In genomic region chr10:93762979-93763391, GRCh38 we compare ENCODE assay signal across 12 cellular contexts. TPM values are rescaled to one million over a fixed set of nuclear protein-coding genes. Genes with fewer than 3 reads are reported as not detected.
A peak's percentile ranks its signal among the peaks of the same experiment; 100 is the strongest.
DNase-seq lines count a peak whose midpoint lies in the region; ATAC-seq and TF ChIP-seq lines count a peak whose summit lies in the region.
"Had no signal": no experiment of that assay in that cellular context is flagged by ENCODE, and none has a peak within 500 bp of the region (broad histone marks: within the 10 kb centered on the region; RNA-seq: fewer than 3 reads in every experiment).

No MANE protein-coding gene starts in this region.

- no peak overlapping the region; the same call in 1 of the 2 replicates for H3K4me2 ChIP-seq in OCI-LY7 (ENCODE audit: low read length)

- H2AFZ ChIP-seq in OCI-LY7 (ENCODE audit: low read length) = no peak overlapping the region

- H3K27me3 ChIP-seq in prostate gland (replicated peaks; ENCODE audit: insufficient read depth) = peaks cover 3% of the 10 kb centered on the region
- no peaks in the 10 kb centered on the region for H3K27me3 ChIP-seq in thyroid gland
- H3K27me3 ChIP-seq: sigmoid colon, testis had no signal

- BruUV-seq in OCI-LY7 (replicated peaks; lab: Mats Ljungman, UMichigan) = no TSS peak

- H3K9me3 ChIP-seq in prostate gland (no peaks in the 10 kb centered on the region), OCI-LY7 (ENCODE audit: low read length) (no peaks in the 10 kb centered on the region), thyroid gland (no peaks in the 10 kb centered on the region)
- H3K9me3 ChIP-seq: sigmoid colon, testis had no signal

- no peaks in the 10 kb centered on the region for H3K79me2 ChIP-seq in OCI-LY7 (ENCODE audit: insufficient read depth, low read depth, low read length)

- H3K36me3 ChIP-seq in prostate gland (no peaks in the 10 kb centered on the region), OCI-LY7 (ENCODE audit: insufficient read depth, low read length) (no peaks in the 10 kb centered on the region), thyroid gland (no peaks in the 10 kb centered on the region)
- H3K36me3 ChIP-seq: sigmoid colon had no signal

- intact Hi-C loops in prostate gland (cut with DNase I) (no loop called here), OCI-LY7 (cut with micrococcal nuclease; ENCODE audit: unreplicated experiment) (no loop called here), thyroid gland (cut with DNase I) (no loop called here)

- H4K20me1 ChIP-seq in OCI-LY7 (ENCODE audit: insufficient read depth, low read length) = no peaks in the 10 kb centered on the region

- H3K9me2 ChIP-seq in OCI-LY7 (ENCODE audit: insufficient read depth, low read length) = no peaks in the 10 kb centered on the region

- POLR2A ChIA-PET in OCI-LY7 (lab: Charles Lee) = no interaction called here

- ATAC-seq in GM19351 (IDR thresholded peaks at IDR 0.05; ENCODE audit: unreplicated experiment) = peak; percentile 82
- peak; percentile 57 for ATAC-seq in HG02981 (IDR thresholded peaks at IDR 0.05; ENCODE audit: unreplicated experiment)
- no peak for ATAC-seq in omental fat pad (ENCODE audit: low FRiP score)

- no peak for TF ChIP-seq CTCF in VCaP (conservative IDR thresholded peaks at IDR 0.05)
- TF ChIP-seq CTCF in prostate gland (IDR thresholded peaks at IDR 0.05) = no peak
- TF ChIP-seq CTCF in omental fat pad (IDR thresholded peaks at IDR 0.05) = no peak
- no peak for TF ChIP-seq CTCF in OCI-LY7 (conservative IDR thresholded peaks at IDR 0.05; ENCODE audit: low read length)
- no peak for TF ChIP-seq CTCF in thyroid gland (IDR thresholded peaks at IDR 0.05)

- H3K27ac ChIP-seq in VCaP = peak overlapping the region; percentile 96
- peak overlapping the region in 1 of 2 donors; percentile 13 for H3K27ac ChIP-seq in prostate gland
- no peak overlapping the region for H3K27ac ChIP-seq in OCI-LY7 (ENCODE audit: low read depth, low read length, poor library complexity, severe bottlenecking)
- no peak overlapping the region for H3K27ac ChIP-seq in thyroid gland
- H3K27ac ChIP-seq: testis had no signal

- DNase-seq in prostate gland (ENCODE audit: low spot score) (peak; percentile 50), omental fat pad (ENCODE audit: low spot score) (no peak), OCI-LY7 (ENCODE audit: low spot score) (no peak), thyroid gland (no peak)
- DNase-seq: NCI-H1694, sigmoid colon, T-helper 9 cell, testis had no signal

- WGBS in prostate gland = 41% methylated on average over 5 of the region's 5 CpGs
- WGBS in thyroid gland, 2 donors = 45 to 54% methylated on average over 5 of the region's 5 CpGs

- H3K4me1 ChIP-seq in prostate gland (replicated peaks) (no peaks in the 10 kb centered on the region), OCI-LY7 (ENCODE audit: insufficient read depth, low read length, poor library complexity, severe bottlenecking) (no peaks in the 10 kb centered on the region), thyroid gland (no peaks in the 10 kb centered on the region)
- H3K4me1 ChIP-seq: testis had no signal

- TF ChIP-seq POLR2A in prostate gland (IDR thresholded peaks at IDR 0.05) (no peak), thyroid gland (IDR thresholded peaks at IDR 0.05) (no peak)

- H3K4me3 ChIP-seq in prostate gland (no peak overlapping the region), OCI-LY7 (ENCODE audit: low read depth, low read length, poor library complexity, severe bottlenecking) (no peak overlapping the region), thyroid gland (replicated peaks in 1 of 3) (no peak overlapping the region)
- H3K4me3 ChIP-seq: sigmoid colon, testis had no signal

- CTCF ChIA-PET in OCI-LY7 (lab: Charles Lee; ENCODE audit: unreplicated experiment) = no interaction called here

RNA-seq across cellular contexts. Expression of gene LGI1, which starts 5.2 kb away (rescaled TPM):
- total RNA-seq in prostate gland = under 1 TPM; 0.23 to 0.91 TPM
- total RNA-seq in omental fat pad = under 1 TPM in 1 of 4 donors, not detected in 3; 0.19 TPM
- total RNA-seq in OCI-LY7 (2014; rRNA removed; shearing (Covaris generic)) = 0.41 TPM in 1 of 2 replicates, not detected in the other
- total RNA-seq in OCI-LY7 (2022) = not detected in 2 replicates
- total RNA-seq in thyroid gland = not detected
- total RNA-seq: activated CD8-positive, alpha-beta memory T cell treated with anti-CD3 and anti-CD28 coated beads for 36 hours had no signal
